In the genomic region with DNA sequence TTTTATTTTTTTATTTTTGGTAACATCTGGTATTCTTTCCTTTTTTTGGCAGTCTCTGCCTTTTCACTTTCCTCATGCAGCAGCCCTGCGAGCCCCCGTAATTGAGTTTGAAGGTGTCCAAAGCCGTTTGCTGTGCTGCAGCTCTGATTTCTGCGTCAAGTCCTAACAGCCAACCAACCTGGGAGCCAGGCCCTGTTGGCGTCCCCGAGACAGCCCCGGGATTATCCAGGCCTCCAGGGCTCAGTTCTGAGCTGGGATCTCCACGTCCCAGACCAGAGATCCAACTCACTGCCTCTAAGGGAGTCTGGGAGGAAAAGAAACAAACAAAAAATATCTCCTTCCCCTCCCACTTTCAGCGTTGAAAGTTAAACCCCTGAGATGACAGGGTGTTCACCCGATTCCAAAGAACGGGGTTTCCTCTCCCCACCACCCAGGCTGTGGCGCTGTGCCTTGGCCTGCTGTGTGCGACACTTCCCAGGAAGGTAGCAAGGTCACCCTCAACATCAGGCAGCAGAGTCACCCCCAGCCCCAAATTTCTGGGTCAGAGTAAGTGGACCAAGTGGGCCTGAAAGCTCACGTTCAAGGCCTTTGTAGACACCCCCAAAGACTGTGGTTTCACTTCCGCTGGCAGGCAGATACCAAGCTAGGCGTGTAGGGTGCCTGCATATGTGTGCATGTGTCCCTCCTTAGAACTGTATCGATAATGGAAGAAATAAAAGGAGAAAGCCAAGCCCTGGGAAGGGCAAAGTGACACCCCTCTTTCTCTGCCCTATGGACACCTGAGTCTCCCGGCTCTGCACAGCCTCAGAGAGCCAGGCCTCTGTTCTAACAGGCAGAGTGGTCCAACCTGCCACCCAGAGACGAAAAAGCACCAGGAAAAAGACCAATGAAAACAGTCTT, we compare ENCODE assay signal across 10 cellular contexts. TPM values are rescaled to one million over a fixed set of nuclear protein-coding genes. Genes with fewer than 3 reads are reported as not detected.
DNase-seq lines count a peak whose midpoint lies in the region; ATAC-seq and TF ChIP-seq lines count a peak whose summit lies in the region.
"Had no signal": no experiment of that assay in that cellular context is flagged by ENCODE, and none has a peak within 500 bp of the region (broad histone marks: within the 10 kb centered on the region; RNA-seq: fewer than 3 reads in every experiment).

No MANE protein-coding gene starts in this region.

- no peaks in the 10 kb centered on the region for H3K9me3 ChIP-seq in esophagus squamous epithelium
- H3K9me3 ChIP-seq: neutrophil had no signal

- H3K27ac ChIP-seq in esophagus squamous epithelium: peak overlapping the region; percentile 77 to 87 (median 84)
- H3K27ac ChIP-seq: neutrophil had no signal

- peaks cover 98% of the 10 kb centered on the region for H3K4me1 Mint-ChIP-seq in activated T-cell treated with anti-CD3 and anti-CD28 coated beads, Interleukin-2, amount 50 U/mL, for 72 hours (ENCODE audit: low read depth)
- peaks cover 70% of the 10 kb centered on the region for H3K4me1 Mint-ChIP-seq in type B pancreatic cell (ENCODE audit: unreplicated experiment)

- ATAC-seq in activated T-cell treated with anti-CD3 and anti-CD28 coated beads, Interleukin-2, amount 50 U/mL, for 72 hours (replicated peaks in 1 of 2): peak; percentile 45 to 47

- peak; percentile 72 for DNase-seq in activated T-cell treated with anti-CD3 and anti-CD28 coated beads, Interleukin-2, amount 50 U/mL, for 1 hour
- DNase-seq in activated T-cell treated with anti-CD3 and anti-CD28 coated beads for 4 hours (no peak), esophagus squamous epithelium (lab: John Stamatoyannopoulos, UW) (no peak), type B pancreatic cell (ENCODE audit: extremely low spot score, unreplicated experiment) (no peak), G401 (ENCODE audit: low spot score) (no peak), NCI-H146 treated with DMSO at 0.1 percent for 48 hours (lab: John Stamatoyannopoulos, UW; ENCODE audit: unreplicated experiment) (no peak), NCI-H748 (lab: John Stamatoyannopoulos, UW; ENCODE audit: unreplicated experiment) (no peak)
- peak; percentile 60 to 65 for DNase-seq in activated T-cell treated with anti-CD3 and anti-CD28 coated beads, Interleukin-2, amount 50 U/mL, for 72 hours
- DNase-seq: cerebellar nuclear complex had no signal

- WGBS in esophagus squamous epithelium, 2 donors: 18 to 30% methylated on average over 12 to 14 of the region's 19 CpGs

- peaks cover 10 to 11% of the 10 kb centered on the region in 2 donors for H3K36me3 Mint-ChIP-seq in activated T-cell treated with anti-CD3 and anti-CD28 coated beads, Interleukin-2, amount 50 U/mL, for 72 hours (ENCODE audit: insufficient read depth in 2 of 2)
- no peaks in the 10 kb centered on the region for H3K36me3 Mint-ChIP-seq in type B pancreatic cell

- no peaks in the 10 kb centered on the region for H3K27me3 Mint-ChIP-seq in activated T-cell treated with anti-CD3 and anti-CD28 coated beads, Interleukin-2, amount 50 U/mL, for 72 hours (ENCODE audit: low read depth)
- peaks cover 35% of the 10 kb centered on the region for H3K27me3 Mint-ChIP-seq in type B pancreatic cell

- peak overlapping the region; percentile 100 for H3K27ac Mint-ChIP-seq in activated T-cell treated with anti-CD3 and anti-CD28 coated beads, Interleukin-2, amount 50 U/mL, for 72 hours
- H3K27ac Mint-ChIP-seq in type B pancreatic cell: peak overlapping the region; percentile 27

- no peak for TF ChIP-seq CTCF in esophagus squamous epithelium (IDR thresholded peaks at IDR 0.05)
- no peak for TF ChIP-seq CTCF in type B pancreatic cell (conservative IDR thresholded peaks at IDR 0.05)

- H3K9me3 Mint-ChIP-seq in activated T-cell treated with anti-CD3 and anti-CD28 coated beads, Interleukin-2, amount 50 U/mL, for 72 hours: no peaks in the 10 kb centered on the region
- no peaks in the 10 kb centered on the region for H3K9me3 Mint-ChIP-seq in type B pancreatic cell

- peak overlapping the region; percentile 7 to 55 (median 32) for H3K4me3 ChIP-seq in esophagus squamous epithelium

- H3K4me1 ChIP-seq in esophagus squamous epithelium: peaks cover 19 to 100% (median 19%) of the 10 kb centered on the region in 3 donors

- H3K4me3 Mint-ChIP-seq in activated T-cell treated with anti-CD3 and anti-CD28 coated beads, Interleukin-2, amount 50 U/mL, for 72 hours: peak overlapping the region; percentile 94 to 96
- peak overlapping the region; percentile 14 for H3K4me3 Mint-ChIP-seq in type B pancreatic cell

- no peak for TF ChIP-seq POLR2A in esophagus squamous epithelium (IDR thresholded peaks at IDR 0.05)

- in situ Hi-C loops in G401 (cut with HindIII; ENCODE audit: low sequenced_read_pairs): no loop called here

- peaks cover 0 to 40% (median 0%) of the 10 kb centered on the region in 4 donors for H3K27me3 ChIP-seq in esophagus squamous epithelium

- intact Hi-C loops in esophagus squamous epithelium (cut with DNase I): no loop called here

- peaks cover 0 to 12% (median 0%) of the 10 kb centered on the region in 3 donors for H3K36me3 ChIP-seq in esophagus squamous epithelium
- H3K36me3 ChIP-seq: neutrophil had no signal

RNA-seq across cellular contexts. Expression of a gene that starts 11.1 kb away (rescaled TPM):
- 10 to 100 TPM; 54.4 to 58.0 TPM for total RNA-seq in activated T-cell treated with anti-CD3 and anti-CD28 coated beads, Interleukin-2, amount 50 U/mL, for 72 hours
- total RNA-seq in esophagus squamous epithelium (10 to 100 TPM; 10.1 to 19.3 (median 12.9) TPM), type B pancreatic cell (ENCODE audit: low replicate concordance) (11.4 and 32.0 TPM in 2 replicates)
- total RNA-seq in G401 (2014; rRNA removed; shearing (Covaris generic)): not detected in 2 replicates

Comparison
In these comparisons a context has a peak if more than half of its experiments do, and no peak if none do; other contexts are left out.
1. DNase-seq: peak in activated T-cell treated with anti-CD3 and anti-CD28 coated beads, Interleukin-2, amount 50 U/mL, for 1 hour (single experiment) and activated T-cell treated with anti-CD3 and anti-CD28 coated beads, Interleukin-2, amount 50 U/mL, for 72 hours (2 of 2); none in activated T-cell treated with anti-CD3 and anti-CD28 coated beads for 4 hours (single experiment), esophagus squamous epithelium (single experiment), type B pancreatic cell (single experiment), G401 (single experiment), NCI-H146 treated with DMSO at 0.1 percent for 48 hours (single experiment) and NCI-H748 (single experiment).
2. RNA of a gene that starts 11.1 kb away (total RNA-seq): 54.4 to 58.0 TPM in activated T-cell treated with anti-CD3 and anti-CD28 coated beads, Interleukin-2, amount 50 U/mL, for 72 hours, 10.1 to 19.3 TPM in esophagus squamous epithelium and 11.4 to 32.0 TPM in type B pancreatic cell; not detected in G401; every median in the first group is over 10 times any median in the second.